In the genomic region with DNA sequence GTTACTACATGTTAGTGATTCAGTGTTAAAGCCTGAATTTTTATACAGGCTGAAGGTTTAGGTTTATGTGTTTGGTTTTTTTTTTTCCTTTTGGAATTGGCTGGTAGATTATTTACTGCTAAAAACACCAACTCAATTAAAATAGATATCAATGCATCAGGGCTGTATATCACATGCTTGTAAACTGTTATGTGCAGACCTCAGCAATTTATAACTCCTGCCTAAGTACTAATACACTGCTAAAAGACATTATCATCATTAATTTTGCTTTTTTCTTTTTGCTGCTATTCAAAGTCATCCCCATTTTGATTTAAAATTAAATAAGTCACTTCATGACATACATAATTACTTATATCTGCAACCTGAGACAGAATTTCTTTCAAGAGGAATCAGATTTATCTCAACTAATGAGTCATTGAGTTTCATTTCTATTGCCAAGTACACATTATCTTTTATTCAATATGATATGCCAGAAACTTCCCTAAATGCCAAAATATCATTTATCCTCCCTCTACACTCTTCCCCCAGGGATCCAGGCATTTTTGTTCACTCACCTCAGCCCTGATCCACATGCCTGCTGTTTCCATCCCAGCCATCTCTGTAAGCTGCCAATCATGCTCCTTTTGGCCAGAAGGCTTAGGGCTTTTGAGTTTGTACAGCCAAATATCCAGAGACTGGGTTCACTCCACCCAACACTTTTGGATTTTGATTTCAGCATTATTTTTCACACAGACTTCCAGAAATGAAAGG, we compare ENCODE assay signal across 20 cellular contexts.
"Had no signal": no experiment of that assay in that cellular context is flagged by ENCODE, and none has a peak within 500 bp of the region (broad histone marks: within the 10 kb centered on the region; RNA-seq: fewer than 3 reads in every experiment).

No MANE protein-coding gene starts in this region.

- H3K9me3 ChIP-seq: suprapubic skin, thyroid gland, uterus had no signal

- H3K27ac ChIP-seq: dorsolateral prefrontal cortex, heart left ventricle, suprapubic skin, thyroid gland, upper lobe of left lung, uterus had no signal

- H3K36me3 ChIP-seq: heart left ventricle, suprapubic skin, thyroid gland, upper lobe of left lung, uterus had no signal

- H3K27ac Mint-ChIP-seq: naive B cell, nephron had no signal

- H3K4me3 Mint-ChIP-seq: naive B cell, nephron had no signal

- FAIRE-seq: frontal cortex, islet of Langerhans, small intestine had no signal

- H3K9me3 Mint-ChIP-seq: nephron had no signal

- H3K4me1 ChIP-seq: heart left ventricle, suprapubic skin, thyroid gland, upper lobe of left lung, uterus had no signal

- DNase-seq: cortex of kidney; dorsolateral prefrontal cortex; effector CD8-positive, alpha-beta T cell; heart left ventricle; hippocampal formation; kidney glomerular epithelial cell; mesendoderm; naive B cell; occipital lobe; posterior cingulate gyrus; small intestine; stimulated activated CD4-positive, alpha-beta T cell treated with anti-CD3 and anti-CD28 coated beads, Interleukin-12 subunit alpha, Interleukin-12 subunit beta, amount 100 ng/mL, for 4 hours; stimulated activated naive CD8-positive, alpha-beta T cell treated with anti-CD3 and anti-CD28 coated beads, Interleukin-15, Interleukin-2, amounts not matched to agents 100 U/mL and 50 U/mL, for 24 hours; thyroid gland; upper lobe of left lung; uterus had no signal

- H3K4me3 ChIP-seq: dorsolateral prefrontal cortex, heart left ventricle, suprapubic skin, thyroid gland, upper lobe of left lung, uterus had no signal

- H3K27me3 ChIP-seq: heart left ventricle, suprapubic skin, thyroid gland, upper lobe of left lung, uterus had no signal

- H3K36me3 Mint-ChIP-seq: naive B cell had no signal

- H3K4me1 Mint-ChIP-seq: naive B cell had no signal
